In the genomic region with DNA sequence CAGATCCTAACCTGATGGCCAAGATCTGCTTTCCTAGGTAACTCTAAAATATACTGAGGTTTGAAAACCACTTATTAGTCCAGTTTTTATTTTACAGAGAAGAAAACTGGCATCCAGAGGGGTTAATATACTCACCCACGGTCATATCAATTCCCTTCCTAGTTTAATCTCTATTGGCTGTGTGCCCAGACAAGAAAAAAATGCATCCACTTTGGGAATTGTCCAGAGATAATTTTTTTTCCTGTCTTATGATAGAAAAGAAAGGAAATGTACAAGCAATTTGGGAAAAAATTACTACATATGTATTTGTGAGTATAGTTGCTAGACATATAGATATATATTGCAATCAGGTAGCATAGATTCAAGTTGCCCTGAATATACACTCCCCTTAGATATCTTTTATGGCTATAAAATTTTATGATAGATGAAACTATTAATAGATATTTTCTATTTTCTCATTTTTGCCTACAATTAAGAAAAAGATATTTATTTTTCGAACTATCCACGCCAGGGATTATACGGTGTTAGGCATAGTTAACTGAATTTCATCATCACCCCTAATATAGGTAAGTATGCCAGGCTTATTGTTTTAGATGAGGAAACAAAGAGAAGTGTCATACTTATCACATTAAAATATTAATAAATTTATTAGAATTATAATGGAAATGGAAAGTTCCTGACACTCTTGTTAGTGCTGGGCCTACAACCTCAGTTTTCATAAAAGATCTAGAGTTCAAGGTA, we compare ENCODE assay signal across 9 cellular contexts.
A peak's percentile ranks its signal among the peaks of the same experiment; 100 is the strongest.
DNase-seq lines count a peak whose midpoint lies in the region; ATAC-seq lines count a peak whose summit lies in the region.
"Had no signal": no experiment of that assay in that cellular context is flagged by ENCODE, and none has a peak within 500 bp of the region (broad histone marks: within the 10 kb centered on the region; RNA-seq: fewer than 3 reads in every experiment).

No MANE protein-coding gene starts in this region.

- in situ Hi-C loops in ACHN (cut with HindIII; ENCODE audit: low pct_ligation_motif_present, low pct_unique_long_range_greater_than_20kb, low sequenced_read_pairs) = no loop called here

- H3K4me1 Mint-ChIP-seq in activated T-helper 17 cell treated with anti-CD3 and anti-CD28 coated beads, Interleukin-2, amount 50 U/mL, for 72 hours = peaks cover 19% of the 10 kb centered on the region

- H3K27ac Mint-ChIP-seq in activated T-helper 17 cell treated with anti-CD3 and anti-CD28 coated beads, Interleukin-2, amount 50 U/mL, for 72 hours = peak overlapping the region; percentile 59

- H3K9me3 Mint-ChIP-seq in activated T-helper 17 cell treated with anti-CD3 and anti-CD28 coated beads, Interleukin-2, amount 50 U/mL, for 72 hours = no peaks in the 10 kb centered on the region
- H3K9me3 Mint-ChIP-seq: brain had no signal

- H3K36me3 Mint-ChIP-seq in activated T-helper 17 cell treated with anti-CD3 and anti-CD28 coated beads, Interleukin-2, amount 50 U/mL, for 72 hours (ENCODE audit: low read depth) = no peaks in the 10 kb centered on the region
- H3K36me3 Mint-ChIP-seq: brain had no signal

- no peaks in the 10 kb centered on the region for H3K27me3 Mint-ChIP-seq in activated T-helper 17 cell treated with anti-CD3 and anti-CD28 coated beads, Interleukin-2, amount 50 U/mL, for 72 hours

- ATAC-seq in HG02943 (IDR thresholded peaks at IDR 0.05; ENCODE audit: low read depth, unreplicated experiment) = peak; percentile 21
- ATAC-seq in activated T-helper 17 cell treated with anti-CD3 and anti-CD28 coated beads, Interleukin-2, amount 50 U/mL, for 72 hours (replicated peaks) = no peak
- ATAC-seq in left lobe of liver = peak; percentile 42
- ATAC-seq in HG02642 (IDR thresholded peaks at IDR 0.05; ENCODE audit: poor library complexity, unreplicated experiment) = no peak

- H3K4me3 Mint-ChIP-seq in activated T-helper 17 cell treated with anti-CD3 and anti-CD28 coated beads, Interleukin-2, amount 50 U/mL, for 72 hours = no peak overlapping the region

- DNase-seq in ACHN (peak; percentile 80), left lobe of liver (ENCODE audit: low spot score) (no peak), T1000 (lab: John Stamatoyannopoulos, UW) (no peak), NCI-H446 treated with DMSO at 0.1 percent for 48 hours (lab: John Stamatoyannopoulos, UW) (no peak), SW480 (ENCODE audit: low spot score) (no peak)

Comparison
In these comparisons a context has a peak if more than half of its experiments do, and no peak if none do; other contexts are left out.
1. ATAC-seq: peak in HG02943 (single experiment) and left lobe of liver (single experiment); none in activated T-helper 17 cell treated with anti-CD3 and anti-CD28 coated beads, Interleukin-2, amount 50 U/mL, for 72 hours (single experiment) and HG02642 (single experiment).